Comparison of ENCODE assay signal across 38 cellular contexts in genomic region chr3:38465588-38466154, GRCh38.
"Had no signal": no experiment of that assay in that cellular context is flagged by ENCODE, and none has a peak within 500 bp of the region (broad histone marks: within the 10 kb centered on the region; RNA-seq: fewer than 3 reads in every experiment).

No MANE protein-coding gene starts in this region.

- H3K27ac Mint-ChIP-seq: activated CD4-positive, alpha-beta memory T cell treated with anti-CD3 and anti-CD28 coated beads for 36 hours; activated CD4-positive, alpha-beta T cell treated with anti-CD3 and anti-CD28 coated beads for 36 hours; activated CD4-positive, alpha-beta T cell treated with anti-CD3 and anti-CD28 coated beads, Interleukin-2, amount 10 ng/mL, durations not matched to agents 24 days and 14 days; activated CD8-positive, alpha-beta memory T cell treated with anti-CD3 and anti-CD28 coated beads, Interleukin-2, amount 10 ng/mL, durations not matched to agents 7 days and 5 days; activated CD8-positive, alpha-beta T cell treated with anti-CD3 and anti-CD28 coated beads, Interleukin-2, amount 10 ng/mL, durations not matched to agents 7 days and 5 days; activated naive CD4-positive, alpha-beta T cell treated with anti-CD3 and anti-CD28 coated beads for 36 hours; activated naive CD4-positive, alpha-beta T cell treated with anti-CD3 and anti-CD28 coated beads, Interleukin-2, amount 50 U/mL, for 24 hours; activated naive CD8-positive, alpha-beta T cell treated with anti-CD3 and anti-CD28 coated beads for 36 hours; activated naive CD8-positive, alpha-beta T cell treated with anti-CD3 and anti-CD28 coated beads, Interleukin-2, amount 50 U/mL, for 24 hours; activated T-helper 1 cell treated with anti-CD3 and anti-CD28 coated beads, Interleukin-12 subunit alpha, Interleukin-12 subunit beta, Interleukin-2, Interleukin-4 antibody, amounts not matched to agents 30 ng/mL and 10 ng/mL and 1 ng/mL, durations not matched to agents 14 hours and 24 hours and 36 hours; activated T-helper 2 cell treated with anti-CD3 and anti-CD28 coated beads, Interferon-gamma antibody, Interleukin-2, Interleukin-4, amounts not matched to agents 10 μg/mL and 5 μg/mL and 100 μg/mL, durations not matched to agents 14 hours and 24 hours and 36 hours; brain; T-helper 17 cell; T-helper 2 cell treated with Interferon-gamma antibody and Interleukin-4, amounts not matched to agents 5 μg/mL and 100 μg/mL, for 36 hours had no signal

- H3K9me3 ChIP-seq: colonic mucosa, gastrocnemius medialis had no signal

- H3K36me3 ChIP-seq: adrenal gland, ascending aorta, breast epithelium, cardiac muscle cell, colonic mucosa, esophagus muscularis mucosa, gastrocnemius medialis, heart left ventricle, WERI-Rb-1 had no signal

- H3K4me1 ChIP-seq: breast epithelium, colonic mucosa, foreskin keratinocyte had no signal

- H3K4me1 Mint-ChIP-seq: activated CD4-positive, alpha-beta T cell treated with anti-CD3 and anti-CD28 coated beads, Interleukin-2, amount 10 ng/mL, durations not matched to agents 24 days and 14 days; activated CD8-positive, alpha-beta memory T cell treated with anti-CD3 and anti-CD28 coated beads, Interleukin-2, amount 10 ng/mL, durations not matched to agents 7 days and 5 days; activated naive CD8-positive, alpha-beta T cell treated with anti-CD3 and anti-CD28 coated beads, Interleukin-2, amount 50 U/mL, for 24 hours had no signal

- H3K27me3 ChIP-seq: adrenal gland, ascending aorta, breast epithelium, cardiac muscle cell, colonic mucosa, esophagus muscularis mucosa, foreskin keratinocyte, gastrocnemius medialis, heart left ventricle had no signal

- H3K4me3 ChIP-seq: adrenal gland, ascending aorta, breast epithelium, cardiac muscle cell, colonic mucosa, esophagus muscularis mucosa, gastrocnemius medialis, heart left ventricle had no signal

- DNase-seq: activated CD4-positive, alpha-beta memory T cell treated with anti-CD3 and anti-CD28 coated beads for 36 hours; activated CD4-positive, alpha-beta T cell treated with anti-CD3 and anti-CD28 coated beads for 36 hours; activated CD4-positive, alpha-beta T cell treated with anti-CD3 and anti-CD28 coated beads, Interleukin-2, amount 10 ng/mL, durations not matched to agents 24 days and 14 days; activated CD4-positive, CD25-positive, alpha-beta regulatory T cell; activated CD4-positive, CD25-positive, alpha-beta regulatory T cell treated with anti-CD3 and anti-CD28 coated beads, Interleukin-2, amount 50 U/mL, for 72 hours; activated CD8-positive, alpha-beta memory T cell treated with anti-CD3 and anti-CD28 coated beads, Interleukin-2, amount 10 ng/mL, durations not matched to agents 7 days and 5 days; activated CD8-positive, alpha-beta memory T cell treated with anti-CD3 and anti-CD28 coated beads, Interleukin-2, amount 50 U/mL, for 4 hours; activated CD8-positive, alpha-beta T cell treated with anti-CD3 and anti-CD28 coated beads, Interleukin-2, amount 10 ng/mL, durations not matched to agents 7 days and 5 days; activated effector memory CD4-positive, alpha-beta T cell treated with anti-CD3 and anti-CD28 coated beads, Interleukin-2, amount 50 U/mL, for 16 hours; activated naive CD4-positive, alpha-beta T cell treated with anti-CD3 and anti-CD28 coated beads for 36 hours; activated naive CD8-positive, alpha-beta T cell treated with anti-CD3 and anti-CD28 coated beads for 36 hours; activated naive CD8-positive, alpha-beta T cell treated with anti-CD3 and anti-CD28 coated beads, Interleukin-2, amount 50 U/mL, for 24 hours; activated T-cell treated with anti-CD3 and anti-CD28 coated beads, Interleukin-2, amount 50 U/mL, for 1 hour; activated T-cell treated with anti-CD3 and anti-CD28 coated beads, Interleukin-2, amount 50 U/mL, for 48 hours; adrenal gland; amygdala; central memory CD4-positive, alpha-beta T cell; cerebellar nuclear complex; colonic mucosa; effector CD8-positive, alpha-beta T cell; erythroblast; foreskin keratinocyte; gastrocnemius medialis; glutamatergic neuron; heart left ventricle; T-helper 1 cell; T-helper 17 cell; T1000; WERI-Rb-1 had no signal

- H3K4me3 Mint-ChIP-seq: activated CD4-positive, alpha-beta memory T cell treated with anti-CD3 and anti-CD28 coated beads for 36 hours; activated CD4-positive, alpha-beta T cell treated with anti-CD3 and anti-CD28 coated beads for 36 hours; activated CD4-positive, alpha-beta T cell treated with anti-CD3 and anti-CD28 coated beads, Interleukin-2, amount 10 ng/mL, durations not matched to agents 24 days and 14 days; activated CD8-positive, alpha-beta memory T cell treated with anti-CD3 and anti-CD28 coated beads, Interleukin-2, amount 10 ng/mL, durations not matched to agents 7 days and 5 days; activated CD8-positive, alpha-beta T cell treated with anti-CD3 and anti-CD28 coated beads, Interleukin-2, amount 10 ng/mL, durations not matched to agents 7 days and 5 days; activated naive CD4-positive, alpha-beta T cell treated with anti-CD3 and anti-CD28 coated beads for 36 hours; activated naive CD4-positive, alpha-beta T cell treated with anti-CD3 and anti-CD28 coated beads, Interleukin-2, amount 50 U/mL, for 24 hours; activated naive CD8-positive, alpha-beta T cell treated with anti-CD3 and anti-CD28 coated beads for 36 hours; activated naive CD8-positive, alpha-beta T cell treated with anti-CD3 and anti-CD28 coated beads, Interleukin-2, amount 50 U/mL, for 24 hours; activated T-helper 1 cell treated with anti-CD3 and anti-CD28 coated beads, Interleukin-12 subunit alpha, Interleukin-12 subunit beta, Interleukin-2, Interleukin-4 antibody, amounts not matched to agents 30 ng/mL and 10 ng/mL and 1 ng/mL, durations not matched to agents 14 hours and 24 hours and 36 hours; brain; T-helper 17 cell; T-helper 2 cell treated with Interferon-gamma antibody and Interleukin-4, amounts not matched to agents 5 μg/mL and 100 μg/mL, for 36 hours had no signal

- H3K27ac ChIP-seq: adrenal gland, ascending aorta, breast epithelium, cardiac muscle cell, colonic mucosa, esophagus muscularis mucosa, foreskin keratinocyte, heart left ventricle, WERI-Rb-1 had no signal

- H3K27me3 Mint-ChIP-seq: activated CD4-positive, alpha-beta memory T cell treated with anti-CD3 and anti-CD28 coated beads for 36 hours; activated CD4-positive, alpha-beta T cell treated with anti-CD3 and anti-CD28 coated beads for 36 hours; activated CD4-positive, alpha-beta T cell treated with anti-CD3 and anti-CD28 coated beads, Interleukin-2, amount 10 ng/mL, durations not matched to agents 24 days and 14 days; activated CD8-positive, alpha-beta memory T cell treated with anti-CD3 and anti-CD28 coated beads, Interleukin-2, amount 10 ng/mL, durations not matched to agents 7 days and 5 days; activated naive CD4-positive, alpha-beta T cell treated with anti-CD3 and anti-CD28 coated beads, Interleukin-2, amount 50 U/mL, for 24 hours; activated naive CD8-positive, alpha-beta T cell treated with anti-CD3 and anti-CD28 coated beads for 36 hours; activated naive CD8-positive, alpha-beta T cell treated with anti-CD3 and anti-CD28 coated beads, Interleukin-2, amount 50 U/mL, for 24 hours; brain; T-helper 17 cell had no signal
